Comparison of ENCODE assay signal across 24 cellular contexts in the genomic region with DNA sequence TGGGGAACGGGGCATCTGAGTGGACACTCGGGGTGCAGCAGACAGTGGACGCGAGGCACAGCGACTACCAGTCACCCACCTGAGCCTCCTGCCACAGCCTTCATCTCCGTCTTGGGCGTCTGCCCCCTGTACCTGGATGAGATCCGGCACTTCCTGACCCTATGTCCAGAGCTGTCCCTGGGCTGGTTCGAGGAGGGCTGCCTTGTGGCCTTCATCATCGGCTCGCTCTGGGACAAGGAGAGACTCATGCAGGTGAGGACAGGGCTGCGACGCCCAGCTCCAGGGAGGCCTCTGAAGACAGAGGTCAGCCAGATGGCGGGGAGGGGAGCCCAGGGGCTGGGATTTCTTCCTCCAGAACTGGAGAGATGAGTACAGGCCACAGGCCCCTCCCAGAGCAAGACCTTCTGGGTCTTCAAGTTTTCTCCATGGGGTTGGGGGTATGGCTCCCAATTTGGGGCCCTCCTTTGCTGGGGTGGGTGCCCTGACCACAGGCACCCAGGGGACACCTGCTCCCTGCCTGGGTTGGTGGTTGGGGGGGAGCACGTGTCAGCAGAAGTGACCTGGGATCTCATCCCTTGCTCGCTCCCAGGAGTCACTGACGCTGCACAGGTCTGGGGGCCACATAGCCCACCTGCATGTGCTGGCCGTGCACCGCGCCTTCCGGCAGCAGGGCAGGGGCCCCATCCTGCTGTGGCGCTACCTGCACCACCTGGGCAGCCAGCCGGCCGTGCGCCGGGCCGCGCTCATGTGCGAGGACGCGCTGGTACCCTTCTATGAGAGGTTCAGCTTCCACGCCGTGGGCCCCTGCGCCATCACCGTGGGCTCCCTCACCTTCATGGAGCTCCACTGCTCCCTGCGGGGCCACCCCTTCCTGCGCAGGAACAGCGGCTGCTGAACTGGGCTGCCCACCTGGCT. TPM values are rescaled to one million over a fixed set of nuclear protein-coding genes. Genes with fewer than 3 reads are reported as not detected.
DNase-seq lines count a peak whose midpoint lies in the region; ATAC-seq and TF ChIP-seq lines count a peak whose summit lies in the region.
"Had no signal": no experiment of that assay in that cellular context is flagged by ENCODE, and none has a peak within 500 bp of the region (broad histone marks: within the 10 kb centered on the region; RNA-seq: fewer than 3 reads in every experiment).

No MANE protein-coding gene starts in this region.

- no peak overlapping the region for H2BK120ac ChIP-seq in mesenchymal stem cell (ENCODE audit: low read depth, low read length)

- ATAC-seq in Right ventricle myocardium superior (ENCODE audit: poor library complexity) (no peak), left cardiac atrium (no peak), HG02763 (IDR thresholded peaks at IDR 0.05; ENCODE audit: unreplicated experiment) (no peak)

- H3K4ac ChIP-seq in mesenchymal stem cell (ENCODE audit: low read depth in 1 of 2, low read length in 2 of 2), result no peak overlapping the region

- H3K27me3 ChIP-seq in mesenchymal stem cell (ENCODE audit: control insufficient read depth in 1 of 2, insufficient read depth in 1 of 2, low read length in 2 of 2), result peaks cover 0 to 51% of the 10 kb centered on the region in 2 experiments

- 95% methylated on average over 38 of the region's 38 CpGs for WGBS in mesenchymal stem cell

- H3K36me3 ChIP-seq in mesenchymal stem cell (ENCODE audit: control insufficient read depth in 1 of 2, insufficient read depth in 2 of 2, low read depth in 1 of 2, low read length in 2 of 2), result peaks cover 0 to 57% of the 10 kb centered on the region in 2 experiments

- H3K27ac ChIP-seq in coronary artery (no peak overlapping the region), mesenchymal stem cell (ENCODE audit: low read length, poor library complexity, severe bottlenecking) (no peak overlapping the region)
- H3K27ac ChIP-seq: C4-2B, HL-60 had no signal

- no peaks in the 10 kb centered on the region for H3K79me1 ChIP-seq in mesenchymal stem cell (replicated peaks; ENCODE audit: low read length, poor library complexity, severe bottlenecking)

- no peak overlapping the region for H2BK5ac ChIP-seq in mesenchymal stem cell (ENCODE audit: low read depth, low read length, poor library complexity, severe bottlenecking)

- no peak overlapping the region for H4K8ac ChIP-seq in mesenchymal stem cell (ENCODE audit: low read length)

- DNase-seq in Right ventricle myocardium superior, result peak; percentile 30
- DNase-seq in left cardiac atrium, result no peak
- peak; percentile 68 for DNase-seq in coronary artery (ENCODE audit: low spot score)
- no peak for DNase-seq in mesenchymal stem cell
- no peak for DNase-seq in OCI-M1 (lab: John Stamatoyannopoulos, UW)
- no peak for DNase-seq in SKM-1 treated with dmso at 0.1 percent for 144 hours (lab: John Stamatoyannopoulos, UW; ENCODE audit: unreplicated experiment)
- DNase-seq in cerebellar nuclear complex (lab: John Stamatoyannopoulos, UW), result no peak
- DNase-seq: AML-193, KG1, NCI-H1105 treated with DMSO at 0.1 percent for 48 hours, NCI-H2029 treated with DMSO at 0.1 percent for 48 hours, NCI-H345, NCI-H774, SHP77, SW 1271 had no signal

- H3K14ac ChIP-seq in mesenchymal stem cell (ENCODE audit: low read length in 2 of 2), result no peak overlapping the region

- intact Hi-C loops in Right ventricle myocardium superior (cut with DNase I), result loop anchor here (10.0 kb wide), 1 partner anchor 155 kb away; no protein-coding TSS in a partner anchor
- intact Hi-C loops in left cardiac atrium (cut with DNase I), result no loop called here

- TF ChIP-seq CTCF in coronary artery (IDR thresholded peaks at IDR 0.05), result no peak

- H4K91ac ChIP-seq in mesenchymal stem cell (ENCODE audit: low read length), result no peak overlapping the region

- H2BK15ac ChIP-seq in mesenchymal stem cell (ENCODE audit: low read depth, poor library complexity, severe bottlenecking), result peak overlapping the region; percentile 45

- no peak overlapping the region for H2BK12ac ChIP-seq in mesenchymal stem cell (ENCODE audit: low read length in 2 of 2)

- H3K18ac ChIP-seq in mesenchymal stem cell (ENCODE audit: low read depth in 1 of 2, low read length in 2 of 2), result no peak overlapping the region

- no peak overlapping the region for H3K9ac ChIP-seq in mesenchymal stem cell (ENCODE audit: low read length)

- no peak overlapping the region for H3K23ac ChIP-seq in mesenchymal stem cell (ENCODE audit: low read length in 2 of 2)

- H3K4me1 ChIP-seq in mesenchymal stem cell (ENCODE audit: control insufficient read depth, insufficient read depth, low read depth, low read length), result peaks cover 9% of the 10 kb centered on the region

- no peak overlapping the region for H2AK5ac ChIP-seq in mesenchymal stem cell (ENCODE audit: low read length, severe bottlenecking)

- no peak overlapping the region for H2AFZ ChIP-seq in mesenchymal stem cell (ENCODE audit: low read depth, low read length)

- no peaks in the 10 kb centered on the region for H3K9me3 ChIP-seq in mesenchymal stem cell (ENCODE audit: control insufficient read depth, low read length)

- H3K4me2 ChIP-seq in mesenchymal stem cell (ENCODE audit: low read length, poor library complexity, severe bottlenecking), result no peak overlapping the region

- H3K4me3 ChIP-seq in coronary artery (no peak overlapping the region), mesenchymal stem cell (ENCODE audit: insufficient read depth in 1 of 2, low read depth in 1 of 2, low read length in 2 of 2) (no peak overlapping the region)

RNA-seq across cellular contexts. Expression of gene AANAT, which starts 1.9 kb away (rescaled TPM):
- total RNA-seq in Right ventricle myocardium superior (not detected), left cardiac atrium (not detected)
- 0.03 TPM for polyA plus RNA-seq in mesenchymal stem cell (2013, experiment 1 of 2)
- 0.01 TPM for polyA plus RNA-seq in mesenchymal stem cell (2013, experiment 2 of 2)
- total RNA-seq: A172, Daoy, H1, HT-29, OCI-LY7 had no signal
- polyA plus RNA-seq: AG04450 had no signal

RNA-seq across cellular contexts. Expression of gene UBE2O, which starts 16.4 kb away (rescaled TPM):
- total RNA-seq in Right ventricle myocardium superior (35.9 TPM), left cardiac atrium (10 to 100 TPM; 28.3 to 29.1 TPM)
- 7.8 TPM for polyA plus RNA-seq in mesenchymal stem cell (2013, experiment 1 of 2)
- 6.8 TPM for polyA plus RNA-seq in mesenchymal stem cell (2013, experiment 2 of 2)

RNA-seq across cellular contexts. Expression of gene RHBDF2, which starts 31.9 kb away (rescaled TPM):
- total RNA-seq in Right ventricle myocardium superior (15.4 TPM), left cardiac atrium (10 to 100 TPM; 16.0 to 18.9 TPM)
- 19.9 TPM for polyA plus RNA-seq in mesenchymal stem cell (2013, experiment 1 of 2)
- 18.4 TPM for polyA plus RNA-seq in mesenchymal stem cell (2013, experiment 2 of 2)

Comparison
In these comparisons a context has a peak if more than half of its experiments do, and no peak if none do; other contexts are left out.
1. DNase-seq: peak in Right ventricle myocardium superior (single experiment) and coronary artery (single experiment); none in left cardiac atrium (single experiment), mesenchymal stem cell (single experiment), OCI-M1 (single experiment), SKM-1 treated with dmso at 0.1 percent for 144 hours (single experiment) and cerebellar nuclear complex (0 of 2).